ENCODE assay signal across 17 cellular contexts in genomic region chr1:170537798-170538503, GRCh38. TPM values are rescaled to one million over a fixed set of nuclear protein-coding genes. Genes with fewer than 3 reads are reported as not detected.
A peak's percentile ranks its signal among the peaks of the same experiment; 100 is the strongest.
DNase-seq lines count a peak whose midpoint lies in the region; ATAC-seq, FAIRE-seq and TF ChIP-seq lines count a peak whose summit lies in the region.
"Had no signal": no experiment of that assay in that cellular context is flagged by ENCODE, and none has a peak within 500 bp of the region (broad histone marks: within the 10 kb centered on the region; RNA-seq: fewer than 3 reads in every experiment).

No MANE protein-coding gene starts in this region.

- peaks cover 22% of the 10 kb centered on the region for H3K4me1 Mint-ChIP-seq in activated CD4-positive, alpha-beta T cell treated with anti-CD3 and anti-CD28 coated beads for 36 hours

- CTCF ChIA-PET in activated CD4-positive, alpha-beta T cell treated with anti-CD3 and anti-CD28 coated beads for 36 hours (lab: Charles Lee), result interaction anchor here (1.1 kb wide), 1 partner anchor 16 kb away, joined by 3 read pairs; no protein-coding TSS in a partner anchor

- H3K36me3 Mint-ChIP-seq in activated CD4-positive, alpha-beta T cell treated with anti-CD3 and anti-CD28 coated beads for 36 hours (ENCODE audit: low read depth), result peaks cover 33% of the 10 kb centered on the region

- TF ChIP-seq CTCF in fibroblast of mammary gland (conservative IDR thresholded peaks at IDR 0.05; ENCODE audit: control insufficient read depth, insufficient read depth, low read depth, low read length) (no peak), omental fat pad (IDR thresholded peaks at IDR 0.05) (no peak)

- no peak overlapping the region for H3K4me3 Mint-ChIP-seq in activated CD4-positive, alpha-beta T cell treated with anti-CD3 and anti-CD28 coated beads for 36 hours
- H3K4me3 Mint-ChIP-seq: activated CD4-positive, alpha-beta T cell treated with anti-CD3 and anti-CD28 coated beads, Interleukin-2, amount 10 ng/mL, durations not matched to agents 24 days and 14 days; activated T-helper 17 cell treated with anti-CD3 and anti-CD28 coated beads, Interleukin-2, amount 50 U/mL, for 72 hours; CD4-positive, alpha-beta T cell; nephron; T-helper 1 cell treated with Interleukin-12 subunit alpha and Interleukin-12 subunit beta and Interleukin-4 antibody, amounts not matched to agents 30 μg/mL and 1 μg/mL, for 36 hours had no signal

- H3K9me3 Mint-ChIP-seq in activated CD4-positive, alpha-beta T cell treated with anti-CD3 and anti-CD28 coated beads for 36 hours (ENCODE audit: low read depth), result no peaks in the 10 kb centered on the region
- H3K9me3 Mint-ChIP-seq: activated CD4-positive, alpha-beta T cell treated with anti-CD3 and anti-CD28 coated beads, Interleukin-2, amount 10 ng/mL, durations not matched to agents 24 days and 14 days; activated T-helper 17 cell treated with anti-CD3 and anti-CD28 coated beads, Interleukin-2, amount 50 U/mL, for 72 hours; CD4-positive, alpha-beta T cell; nephron; T-helper 1 cell treated with Interleukin-12 subunit alpha and Interleukin-12 subunit beta and Interleukin-4 antibody, amounts not matched to agents 30 μg/mL and 1 μg/mL, for 36 hours had no signal

- peak; percentile 82 for FAIRE-seq in RCC 7860 (lab: Jason Lieb, UNC)

- peak; percentile 64 for ATAC-seq in omental fat pad (ENCODE audit: low FRiP score)
- no peak for ATAC-seq in HG03520 (IDR thresholded peaks at IDR 0.05; ENCODE audit: unreplicated experiment)
- ATAC-seq in GM19452 (IDR thresholded peaks at IDR 0.05; ENCODE audit: unreplicated experiment), result no peak
- ATAC-seq in activated CD4-positive, alpha-beta T cell treated with anti-CD3 and anti-CD28 coated beads for 36 hours, result no peak
- no peak for ATAC-seq in HG03097 (IDR thresholded peaks at IDR 0.05; ENCODE audit: low FRiP score, unreplicated experiment)
- ATAC-seq: activated T-helper 17 cell treated with anti-CD3 and anti-CD28 coated beads, Interleukin-2, amount 50 U/mL, for 72 hours had no signal

- no peaks in the 10 kb centered on the region for H3K27me3 Mint-ChIP-seq in activated CD4-positive, alpha-beta T cell treated with anti-CD3 and anti-CD28 coated beads for 36 hours
- H3K27me3 Mint-ChIP-seq: activated CD4-positive, alpha-beta T cell treated with anti-CD3 and anti-CD28 coated beads, Interleukin-2, amount 10 ng/mL, durations not matched to agents 24 days and 14 days; activated T-helper 17 cell treated with anti-CD3 and anti-CD28 coated beads, Interleukin-2, amount 50 U/mL, for 72 hours; CD4-positive, alpha-beta T cell had no signal

- intact Hi-C loops in activated CD4-positive, alpha-beta T cell treated with anti-CD3 and anti-CD28 coated beads for 36 hours (cut with DNase I, micrococcal nuclease), result loop anchor here (10.0 kb wide), 4 partner anchors 463 to 823 kb away; partner anchors contain the start of genes KIFAP3 (in 1 of the 2), SCYL3 (in 1 of the 2) and SELL (in 1 of the 2)

- H3K4me3 ChIP-seq in fibroblast of mammary gland (ENCODE audit: control insufficient read depth, low read depth, low read length), result no peak overlapping the region

- DNase-seq in GM03348 (ENCODE audit: low spot score), result peak; percentile 29
- DNase-seq in RCC 7860 (ENCODE audit: low spot score), result peak; percentile 31
- peak; percentile 45 for DNase-seq in fibroblast of mammary gland (ENCODE audit: low read depth)
- no peak for DNase-seq in omental fat pad (ENCODE audit: low spot score)
- DNase-seq in activated CD4-positive, alpha-beta T cell treated with anti-CD3 and anti-CD28 coated beads for 36 hours, result no peak
- DNase-seq: activated CD4-positive, alpha-beta T cell treated with anti-CD3 and anti-CD28 coated beads, Interleukin-2, amount 10 ng/mL, durations not matched to agents 24 days and 14 days; caudate nucleus; CD4-positive, alpha-beta T cell; erythroblast; KG1; NCI-H2081 had no signal

- POLR2A ChIA-PET in activated CD4-positive, alpha-beta T cell treated with anti-CD3 and anti-CD28 coated beads for 36 hours (lab: Charles Lee), result interaction anchor here (0.7 kb wide), 1 partner anchor 774 kb away, joined by 3 read pairs; no protein-coding TSS in a partner anchor

- H3K27ac Mint-ChIP-seq in activated CD4-positive, alpha-beta T cell treated with anti-CD3 and anti-CD28 coated beads for 36 hours, result no peak overlapping the region
- H3K27ac Mint-ChIP-seq: activated CD4-positive, alpha-beta T cell treated with anti-CD3 and anti-CD28 coated beads, Interleukin-2, amount 10 ng/mL, durations not matched to agents 24 days and 14 days; activated T-helper 17 cell treated with anti-CD3 and anti-CD28 coated beads, Interleukin-2, amount 50 U/mL, for 72 hours; T-helper 1 cell treated with Interleukin-12 subunit alpha and Interleukin-12 subunit beta and Interleukin-4 antibody, amounts not matched to agents 30 μg/mL and 1 μg/mL, for 36 hours had no signal

RNA-seq across cellular contexts. Expression of gene GORAB, which starts 6.0 kb away (rescaled TPM):
- 10 to 100 TPM in 2 of 4 donors, 1 to 10 TPM in 2; 6.2 to 14.0 (median 8.5) TPM for total RNA-seq in omental fat pad
- 10 to 100 TPM in 1 of 2 experiments, 1 to 10 TPM in 1; 9.8 to 13.5 TPM for total RNA-seq in activated CD4-positive, alpha-beta T cell treated with anti-CD3 and anti-CD28 coated beads for 36 hours

Comparison
In these comparisons a context has a peak if more than half of its experiments do, and no peak if none do; other contexts are left out.
1. DNase-seq: peak in GM03348 (single experiment), RCC 7860 (single experiment) and fibroblast of mammary gland (single experiment); none in omental fat pad (single experiment) and activated CD4-positive, alpha-beta T cell treated with anti-CD3 and anti-CD28 coated beads for 36 hours (single experiment).